ENCODE assay signal across 17 cellular contexts in genomic region chr6:32815115-32815514, GRCh38. TPM values are rescaled to one million over a fixed set of nuclear protein-coding genes. Genes with fewer than 3 reads are reported as not detected.
DNase-seq lines count a peak whose midpoint lies in the region; ATAC-seq, FAIRE-seq and TF ChIP-seq lines count a peak whose summit lies in the region.
"Had no signal": no experiment of that assay in that cellular context is flagged by ENCODE, and none has a peak within 500 bp of the region (broad histone marks: within the 10 kb centered on the region; RNA-seq: fewer than 3 reads in every experiment).

No MANE protein-coding gene starts in this region.

- H2BK120ac ChIP-seq in IMR-90 (ENCODE audit: low read depth, low read length): no peak overlapping the region

- 80% methylated on average over 1 of the region's 5 CpGs; no CpG with 5 or more reads in 1 of the 2 experiments for WGBS in IMR-90 (ENCODE audit: extremely low coverage in 2 of 2, insufficient read length in 1 of 2), 2 experiments

- no peak overlapping the region for H3K23ac ChIP-seq in IMR-90 (ENCODE audit: low read depth, low read length)

- H3K4me3 Mint-ChIP-seq in astrocyte (ENCODE audit: unreplicated experiment) (no peak overlapping the region), neural progenitor cell (no peak overlapping the region)
- peak overlapping the region; percentile 82 to 90 for H3K4me3 Mint-ChIP-seq in stimulated activated naive B cell treated with anti-CD40 and anti-IgM and Interleukin-4, amounts not matched to agents 10 μg/mL and 1 μg/mL and 100 μg/mL, for 72 hours
- H3K4me3 Mint-ChIP-seq: activated CD8-positive, alpha-beta T cell treated with anti-CD3 and anti-CD28 coated beads, Interleukin-2, amount 10 ng/mL, durations not matched to agents 7 days and 5 days had no signal

- H3K79me2 ChIP-seq in astrocyte (ENCODE audit: insufficient read depth, low read length) (no peaks in the 10 kb centered on the region), neural progenitor cell (ENCODE audit: low read depth) (no peaks in the 10 kb centered on the region)
- H3K79me2 ChIP-seq: hepatocyte, parathyroid adenoma had no signal

- no TSS peak for BruUV-seq in IMR-90 (replicated peaks; lab: Mats Ljungman, UMichigan)

- no peak overlapping the region for H3K14ac ChIP-seq in IMR-90 (replicated peaks; ENCODE audit: low read depth, low read length)

- H3K9me3 ChIP-seq in IMR-90 (ENCODE audit: control insufficient read depth, insufficient read depth, low read length) (no peaks in the 10 kb centered on the region), astrocyte (ENCODE audit: insufficient read depth, low read depth, low read length) (no peaks in the 10 kb centered on the region), neural progenitor cell (ENCODE audit: low read depth) (no peaks in the 10 kb centered on the region)
- H3K9me3 ChIP-seq: BLaER1 treated with 17β-estradiol and CSF1 and Interleukin-3, amounts not matched to agents 10 nM and 100 nM had no signal

- no peak overlapping the region for H2AK5ac ChIP-seq in IMR-90 (ENCODE audit: low read depth, low read length)

- H3K4me3 ChIP-seq in IMR-90 (ENCODE audit: insufficient read depth, low read depth, low read length) (no peak overlapping the region), astrocyte (ENCODE audit: insufficient read depth, low read depth, low read length) (no peak overlapping the region), neural progenitor cell (no peak overlapping the region)
- H3K4me3 ChIP-seq: BLaER1 treated with 17β-estradiol and CSF1 and Interleukin-3, amounts not matched to agents 10 nM and 100 nM; hepatocyte had no signal

- H4K91ac ChIP-seq in IMR-90 (ENCODE audit: insufficient read depth, low read depth, low read length): no peak overlapping the region

- no peak overlapping the region for H3K4me2 ChIP-seq in IMR-90 (ENCODE audit: low read depth, low read length)
- no peak overlapping the region for H3K4me2 ChIP-seq in astrocyte (ENCODE audit: low read length)
- H3K4me2 ChIP-seq in neural progenitor cell: no peak overlapping the region
- H3K4me2 ChIP-seq: hepatocyte had no signal

- TF ChIP-seq CTCF in IMR-90 (conservative IDR thresholded peaks at IDR 0.05; ENCODE audit: low read depth, low read length) (no peak), astrocyte (IDR thresholded peaks at IDR 0.05; ENCODE audit: insufficient read depth, low read depth, low read length) (no peak), neural progenitor cell (IDR thresholded peaks at IDR 0.05) (no peak)

- FAIRE-seq in astrocyte (lab: Jason Lieb, UNC): no peak
- FAIRE-seq: endothelial cell of umbilical vein had no signal

- in situ Hi-C loops in IMR-90 (cut with MboI; ENCODE audit: low sequenced_read_pairs): no loop called here

- peak overlapping the region; percentile 43 for H3K27ac Mint-ChIP-seq in astrocyte (ENCODE audit: unreplicated experiment)
- H3K27ac Mint-ChIP-seq in stimulated activated naive B cell treated with anti-CD40 and anti-IgM and Interleukin-4, amounts not matched to agents 10 μg/mL and 1 μg/mL and 100 μg/mL, for 72 hours: peak overlapping the region; percentile 92
- H3K27ac Mint-ChIP-seq in neural progenitor cell: no peak overlapping the region
- H3K27ac Mint-ChIP-seq: activated CD8-positive, alpha-beta T cell treated with anti-CD3 and anti-CD28 coated beads, Interleukin-2, amount 10 ng/mL, durations not matched to agents 7 days and 5 days had no signal

- H3K56ac ChIP-seq in IMR-90 (ENCODE audit: extremely low read depth, insufficient read depth, low read length): no peak overlapping the region

- no peaks in the 10 kb centered on the region for H3F3A ChIP-seq in neural progenitor cell (ENCODE audit: low read depth)

- H2BK5ac ChIP-seq in IMR-90 (ENCODE audit: low read depth, low read length, poor library complexity, severe bottlenecking): no peak overlapping the region

- DNase-seq in IMR-90: peak; percentile 14
- peak; percentile 37 for DNase-seq in astrocyte (ENCODE audit: low read depth)
- no peak for DNase-seq in left ventricle myocardium superior
- DNase-seq in stimulated activated naive B cell treated with anti-CD40 and anti-IgM and Interleukin-4, amounts not matched to agents 10 μg/mL and 1 μg/mL and 100 μg/mL, for 72 hours: no peak
- no peak for DNase-seq in neural progenitor cell (ENCODE audit: low spot score)
- DNase-seq: activated CD8-positive, alpha-beta T cell treated with anti-CD3 and anti-CD28 coated beads, Interleukin-2, amount 10 ng/mL, durations not matched to agents 7 days and 5 days; DMS153; NCI-H1930 had no signal

- intact Hi-C loops in IMR-90 (cut with micrococcal nuclease) (no loop called here), left ventricle myocardium superior (cut with micrococcal nuclease) (no loop called here)

- H3K9ac ChIP-seq in IMR-90 (ENCODE audit: low read depth, low read length) (no peak overlapping the region), astrocyte (ENCODE audit: low read length) (no peak overlapping the region), neural progenitor cell (no peak overlapping the region)
- H3K9ac ChIP-seq: BLaER1 treated with 17β-estradiol and CSF1 and Interleukin-3, amounts not matched to agents 10 nM and 100 nM; parathyroid adenoma had no signal

- no peak overlapping the region for H2AK9ac ChIP-seq in IMR-90 (replicated peaks; ENCODE audit: low read depth, low read length, poor library complexity)

- H3K27ac ChIP-seq in IMR-90 (ENCODE audit: insufficient read depth, low read length) (no peak overlapping the region), astrocyte (ENCODE audit: low read depth, low read length) (no peak overlapping the region), neural progenitor cell (no peak overlapping the region)
- H3K27ac ChIP-seq: BLaER1 treated with 17β-estradiol and CSF1 and Interleukin-3, amounts not matched to agents 10 nM and 100 nM; parathyroid adenoma had no signal

- H4K5ac ChIP-seq in IMR-90 (ENCODE audit: low read depth, low read length): no peak overlapping the region

- no peak for TF ChIP-seq POLR2A in IMR-90 (IDR thresholded peaks at IDR 0.05; ENCODE audit: low read depth, low read length)

- H3K27me3 Mint-ChIP-seq in astrocyte (ENCODE audit: low read depth, unreplicated experiment): no peaks in the 10 kb centered on the region
- no peaks in the 10 kb centered on the region for H3K27me3 Mint-ChIP-seq in stimulated activated naive B cell treated with anti-CD40 and anti-IgM and Interleukin-4, amounts not matched to agents 10 μg/mL and 1 μg/mL and 100 μg/mL, for 72 hours
- peaks cover 5% of the 10 kb centered on the region for H3K27me3 Mint-ChIP-seq in neural progenitor cell (ENCODE audit: insufficient read depth, low read depth)

- H3K4me1 Mint-ChIP-seq in astrocyte (ENCODE audit: low read depth, unreplicated experiment) (peaks cover 24% of the 10 kb centered on the region), neural progenitor cell (no peaks in the 10 kb centered on the region)
- H3K4me1 Mint-ChIP-seq in stimulated activated naive B cell treated with anti-CD40 and anti-IgM and Interleukin-4, amounts not matched to agents 10 μg/mL and 1 μg/mL and 100 μg/mL, for 72 hours: peaks cover 68 to 92% of the 10 kb centered on the region in 2 donors

- POLR2A ChIA-PET in IMR-90 (lab: Charles Lee; ENCODE audit: unreplicated experiment): no interaction called here

- 0 out of 2 replicates have a peak, but pooled peaks cover 1% of the 10 kb centered on the region for H3K27me3 ChIP-seq in IMR-90 (ENCODE audit: control insufficient read depth, insufficient read depth, low read length)
- no peaks in the 10 kb centered on the region for H3K27me3 ChIP-seq in astrocyte (ENCODE audit: insufficient read depth, low read length)
- H3K27me3 ChIP-seq in neural progenitor cell: no peaks in the 10 kb centered on the region
- H3K27me3 ChIP-seq: BLaER1 treated with 17β-estradiol and CSF1 and Interleukin-3, amounts not matched to agents 10 nM and 100 nM; hepatocyte had no signal

- H4K20me1 ChIP-seq in IMR-90 (ENCODE audit: insufficient read depth, low read length) (no peaks in the 10 kb centered on the region), astrocyte (ENCODE audit: insufficient read depth, low read length) (no peaks in the 10 kb centered on the region), neural progenitor cell (ENCODE audit: low read depth) (no peaks in the 10 kb centered on the region)
- H4K20me1 ChIP-seq: BLaER1 treated with 17β-estradiol and CSF1 and Interleukin-3, amounts not matched to agents 10 nM and 100 nM had no signal

- H3K4ac ChIP-seq in IMR-90 (ENCODE audit: low read depth, low read length): no peak overlapping the region

- ATAC-seq in IMR-90 (ENCODE audit: low read depth): no peak
- peak; percentile 41 for ATAC-seq in left ventricle myocardium superior
- ATAC-seq in stimulated activated naive B cell treated with anti-CD40 and anti-IgM and Interleukin-4, amounts not matched to agents 10 μg/mL and 1 μg/mL and 100 μg/mL, for 72 hours (replicated peaks): no peak
- no peak for ATAC-seq in HG02885 (IDR thresholded peaks at IDR 0.05; ENCODE audit: poor library complexity, unreplicated experiment)
- ATAC-seq in GM21515 (IDR thresholded peaks at IDR 0.05; ENCODE audit: unreplicated experiment): no peak
- ATAC-seq: activated CD8-positive, alpha-beta T cell treated with anti-CD3 and anti-CD28 coated beads, Interleukin-2, amount 10 ng/mL, durations not matched to agents 7 days and 5 days had no signal

- no peak overlapping the region for H2AFZ ChIP-seq in IMR-90 (replicated peaks; ENCODE audit: low read length, poor library complexity)
- H2AFZ ChIP-seq in astrocyte (ENCODE audit: low read depth, low read length): no peak overlapping the region
- no peak overlapping the region for H2AFZ ChIP-seq in neural progenitor cell (replicated peaks)
- H2AFZ ChIP-seq: hepatocyte, parathyroid adenoma had no signal

- H4K8ac ChIP-seq in IMR-90 (ENCODE audit: low read depth in 2 of 2, low read length in 2 of 2): no peak overlapping the region

- H3K36me3 ChIP-seq in IMR-90 (ENCODE audit: control insufficient read depth, insufficient read depth, low read length) (no peaks in the 10 kb centered on the region), astrocyte (ENCODE audit: insufficient read depth, low read length) (no peaks in the 10 kb centered on the region), neural progenitor cell (no peaks in the 10 kb centered on the region)

- no peak for TF ChIP-seq RAD21 in IMR-90 (IDR thresholded peaks at IDR 0.05; ENCODE audit: low read length)

- H3K79me1 ChIP-seq in IMR-90 (ENCODE audit: low read depth in 1 of 2, low read length in 2 of 2): no peaks in the 10 kb centered on the region

- dilution Hi-C loops in IMR-90 (cut with HindIII; ENCODE audit: low sequenced_read_pairs, unreplicated experiment): no loop called here

- no peak overlapping the region for H2BK20ac ChIP-seq in IMR-90 (ENCODE audit: low read depth, low read length)

- H3K9me3 Mint-ChIP-seq in astrocyte (ENCODE audit: unreplicated experiment) (peaks cover 6% of the 10 kb centered on the region), neural progenitor cell (no peaks in the 10 kb centered on the region)
- H3K9me3 Mint-ChIP-seq in stimulated activated naive B cell treated with anti-CD40 and anti-IgM and Interleukin-4, amounts not matched to agents 10 μg/mL and 1 μg/mL and 100 μg/mL, for 72 hours: peaks cover 0 to 4% of the 10 kb centered on the region in 2 donors

- H3K4me1 ChIP-seq in IMR-90 (ENCODE audit: control insufficient read depth, insufficient read depth, low read length): peaks cover 5% of the 10 kb centered on the region
- peaks cover 6% of the 10 kb centered on the region for H3K4me1 ChIP-seq in astrocyte (ENCODE audit: insufficient read depth, low read length)
- no peaks in the 10 kb centered on the region for H3K4me1 ChIP-seq in neural progenitor cell
- H3K4me1 ChIP-seq: parathyroid adenoma had no signal

- no peak overlapping the region for H3K18ac ChIP-seq in IMR-90 (ENCODE audit: low read depth, low read length)

- no peak overlapping the region for H2BK15ac ChIP-seq in IMR-90 (ENCODE audit: low read depth, low read length)

- H3K36me3 Mint-ChIP-seq in astrocyte (ENCODE audit: low read depth, unreplicated experiment) (peaks cover 2% of the 10 kb centered on the region), neural progenitor cell (no peaks in the 10 kb centered on the region)
- peaks cover 23 to 43% of the 10 kb centered on the region in 2 donors for H3K36me3 Mint-ChIP-seq in stimulated activated naive B cell treated with anti-CD40 and anti-IgM and Interleukin-4, amounts not matched to agents 10 μg/mL and 1 μg/mL and 100 μg/mL, for 72 hours

- CTCF ChIA-PET in IMR-90 (lab: Yijun Ruan, JAX): no interaction called here

- peaks cover 4% of the 10 kb centered on the region; the same call in 1 of the 2 replicates for H3K9me1 ChIP-seq in IMR-90 (ENCODE audit: insufficient read depth, low read length)

RNA-seq across cellular contexts. Expression of gene HLA-DOB, which starts 1.7 kb away (rescaled TPM):
- total RNA-seq in IMR-90 (2012; rRNA removed): 0.28 and 0.36 TPM in 2 replicates
- polyA plus RNA-seq in IMR-90 (2012; rRNA removed): 1.6 and 2.3 TPM in 2 replicates
- polyA plus RNA-seq in IMR-90 (2012; cell fraction: cytosol; rRNA removed): 0.20 and 0.48 TPM in 2 replicates
- polyA plus RNA-seq in IMR-90 (2012; cell fraction: nucleus; rRNA removed; ENCODE audit: low replicate concordance): 8.4 and 25.1 TPM in 2 replicates
- 0.20 and 0.79 TPM in 2 replicates for total RNA-seq in astrocyte
- 0.32 TPM for total RNA-seq in left ventricle myocardium superior
- 2.6 TPM in 1 of 2 replicates, not detected in the other for total RNA-seq in neural progenitor cell (ENCODE audit: low replicate concordance)
- total RNA-seq: H4, hepatocyte, HT-29, temporal lobe had no signal

RNA-seq across cellular contexts. Expression of gene TAP2, which starts 23.4 kb away (rescaled TPM):
- total RNA-seq in IMR-90 (2012; rRNA removed) (6.6 and 8.1 TPM in 2 replicates), astrocyte (118 and 121 TPM in 2 replicates), left ventricle myocardium superior (20.8 TPM), neural progenitor cell (ENCODE audit: low replicate concordance) (2.8 and 2.9 TPM in 2 replicates)
- polyA plus RNA-seq in IMR-90 (2012; rRNA removed): 11.4 and 13.4 TPM in 2 replicates
- 4.5 and 4.7 TPM in 2 replicates for polyA plus RNA-seq in IMR-90 (2012; cell fraction: cytosol; rRNA removed)
- 12.5 and 26.9 TPM in 2 replicates for polyA plus RNA-seq in IMR-90 (2012; cell fraction: nucleus; rRNA removed; ENCODE audit: low replicate concordance)

RNA-seq across cellular contexts. Expression of gene PSMB8, which starts 28.7 kb away (rescaled TPM):
- total RNA-seq in IMR-90 (2012; rRNA removed) (26.1 and 33.3 TPM in 2 replicates), astrocyte (45.5 and 57.5 TPM in 2 replicates), left ventricle myocardium superior (16.2 TPM), neural progenitor cell (ENCODE audit: low replicate concordance) (2.0 and 2.2 TPM in 2 replicates)
- polyA plus RNA-seq in IMR-90 (2012; rRNA removed): 31.6 and 31.8 TPM in 2 replicates
- 33.5 and 40.4 TPM in 2 replicates for polyA plus RNA-seq in IMR-90 (2012; cell fraction: cytosol; rRNA removed)
- polyA plus RNA-seq in IMR-90 (2012; cell fraction: nucleus; rRNA removed; ENCODE audit: low replicate concordance): 20.8 and 36.5 TPM in 2 replicates

RNA-seq across cellular contexts. Expression of gene TAP1, which starts 38.4 kb away (rescaled TPM):
- total RNA-seq in IMR-90 (2012; rRNA removed): 20.8 and 27.6 TPM in 2 replicates
- 19.5 and 20.1 TPM in 2 replicates for polyA plus RNA-seq in IMR-90 (2012; rRNA removed)
- 19.7 and 20.0 TPM in 2 replicates for polyA plus RNA-seq in IMR-90 (2012; cell fraction: cytosol; rRNA removed)
- polyA plus RNA-seq in IMR-90 (2012; cell fraction: nucleus; rRNA removed; ENCODE audit: low replicate concordance): 21.4 and 21.6 TPM in 2 replicates
- total RNA-seq in astrocyte: 135 and 160 TPM in 2 replicates
- 14.6 TPM for total RNA-seq in left ventricle myocardium superior
- 6.2 and 6.5 TPM in 2 replicates for total RNA-seq in neural progenitor cell (ENCODE audit: low replicate concordance)

RNA-seq across cellular contexts. Expression of gene PSMB9, which starts 38.9 kb away (rescaled TPM):
- total RNA-seq in IMR-90 (2012; rRNA removed): 8.3 and 9.0 TPM in 2 replicates
- polyA plus RNA-seq in IMR-90 (2012; rRNA removed): 12.6 and 12.8 TPM in 2 replicates
- polyA plus RNA-seq in IMR-90 (2012; cell fraction: cytosol; rRNA removed): 30.6 and 37.1 TPM in 2 replicates
- 7.0 and 9.8 TPM in 2 replicates for polyA plus RNA-seq in IMR-90 (2012; cell fraction: nucleus; rRNA removed; ENCODE audit: low replicate concordance)
- 34.1 and 42.8 TPM in 2 replicates for total RNA-seq in astrocyte
- total RNA-seq in left ventricle myocardium superior: 16.3 TPM
- not detected in 2 replicates for total RNA-seq in neural progenitor cell (ENCODE audit: low replicate concordance)
- total RNA-seq: hepatocyte had no signal

Comparison
In these comparisons a context has a peak if more than half of its experiments do, and no peak if none do; other contexts are left out.
1. DNase-seq: peak in IMR-90 (single experiment) and astrocyte (single experiment); none in left ventricle myocardium superior (single experiment), stimulated activated naive B cell treated with anti-CD40 and anti-IgM and Interleukin-4, amounts not matched to agents 10 μg/mL and 1 μg/mL and 100 μg/mL, for 72 hours (single experiment) and neural progenitor cell (single experiment).
2. H3K4me3 Mint-ChIP-seq: peak in stimulated activated naive B cell treated with anti-CD40 and anti-IgM and Interleukin-4, amounts not matched to agents 10 μg/mL and 1 μg/mL and 100 μg/mL, for 72 hours (2 of 2); none in astrocyte (single experiment) and neural progenitor cell (single experiment).